9 cellular contexts compared by ENCODE assay signal in genomic region chr1:85581802-85582686, GRCh38. TPM values are rescaled to one million over a fixed set of nuclear protein-coding genes. Genes with fewer than 3 reads are reported as not detected.
A peak's percentile ranks its signal among the peaks of the same experiment; 100 is the strongest.
DNase-seq lines count a peak whose midpoint lies in the region; ATAC-seq and TF ChIP-seq lines count a peak whose summit lies in the region.
"Had no signal": no experiment of that assay in that cellular context is flagged by ENCODE, and none has a peak within 500 bp of the region (broad histone marks: within the 10 kb centered on the region; RNA-seq: fewer than 3 reads in every experiment).

No MANE protein-coding gene starts in this region.

- TF ChIP-seq POLR2A in stomach (IDR thresholded peaks at IDR 0.05): no peak

- TF ChIP-seq EP300 in stomach (IDR thresholded peaks at IDR 0.05): no peak

- peaks cover 14% of the 10 kb centered on the region; the same call in 1 of the 2 replicates for H3K36me3 ChIP-seq in iPS DF 6.9 (ENCODE audit: control insufficient read depth, insufficient read depth, low read length)
- H3K36me3 ChIP-seq in stomach: peaks cover 3 to 15% (median 10%) of the 10 kb centered on the region in 4 donors
- H3K36me3 ChIP-seq: BLaER1 had no signal

- WGBS in iPS DF 6.9 (ENCODE audit: insufficient coverage, insufficient read length): no CpG with 5 or more reads among the region's 21 CpGs
- 48 to 62% (median 58%) methylated on average over 21 of the region's 21 CpGs for WGBS in stomach, 5 donors

- no peaks in the 10 kb centered on the region for H3K9me3 Mint-ChIP-seq in activated T-helper 17 cell treated with anti-CD3 and anti-CD28 coated beads, Interleukin-2, amount 50 U/mL, for 72 hours

- ATAC-seq in activated T-helper 17 cell treated with anti-CD3 and anti-CD28 coated beads, Interleukin-2, amount 50 U/mL, for 72 hours (replicated peaks): no peak
- ATAC-seq in HG02970 (IDR thresholded peaks at IDR 0.05; ENCODE audit: low FRiP score, unreplicated experiment): no peak

- H3K4me3 ChIP-seq in iPS DF 6.9 (ENCODE audit: low read length): peak overlapping the region; percentile 89
- H3K4me3 ChIP-seq in stomach: peak overlapping the region; percentile 56 to 88 (median 66)
- H3K4me3 ChIP-seq: BLaER1 had no signal

- H3K4me1 ChIP-seq in iPS DF 6.9 (ENCODE audit: control insufficient read depth, insufficient read depth, low read length) (peaks cover 6% of the 10 kb centered on the region; the same call in 1 of the 2 replicates), stomach (peaks cover 17 to 67% (median 29%) of the 10 kb centered on the region in 4 donors)
- H3K4me1 ChIP-seq: BLaER1 had no signal

- intact Hi-C loops in stomach (cut with DNase I; ENCODE audit: low total_unique reads): no loop called here

- H3K27ac ChIP-seq in iPS DF 6.9 (ENCODE audit: low read length): no peak overlapping the region
- H3K27ac ChIP-seq in stomach: peak overlapping the region in 4 of 5 donors; percentile 90 to 98 (median 96)
- H3K27ac ChIP-seq: BLaER1 had no signal

- peaks cover 5% of the 10 kb centered on the region for H3K36me3 Mint-ChIP-seq in activated T-helper 17 cell treated with anti-CD3 and anti-CD28 coated beads, Interleukin-2, amount 50 U/mL, for 72 hours (ENCODE audit: low read depth)

- peak in 4 of 7 experiments; percentile 9 to 31 (median 22) for TF ChIP-seq CTCF in stomach (IDR thresholded peaks at IDR 0.05)

- peaks cover 7% of the 10 kb centered on the region for H3K4me1 Mint-ChIP-seq in activated T-helper 17 cell treated with anti-CD3 and anti-CD28 coated beads, Interleukin-2, amount 50 U/mL, for 72 hours

- H3K27me3 Mint-ChIP-seq in activated T-helper 17 cell treated with anti-CD3 and anti-CD28 coated beads, Interleukin-2, amount 50 U/mL, for 72 hours: peaks cover 55% of the 10 kb centered on the region

- DNase-seq in DMS53 (lab: John Stamatoyannopoulos, UW) (peak; percentile 81), DMS53 treated with DMSO at 0.1 percent for 48 hours (lab: John Stamatoyannopoulos, UW; ENCODE audit: unreplicated experiment) (no peak), iPS DF 6.9 (ENCODE audit: low read depth, low spot score) (no peak), stomach (no peak), COLO829 (ENCODE audit: low spot score) (no peak), DMS79 treated with DMSO at 0.1 percent for 48 hours (lab: John Stamatoyannopoulos, UW) (no peak)

- peaks cover 5% of the 10 kb centered on the region; the same call in 1 of the 2 replicates for H3K27me3 ChIP-seq in iPS DF 6.9 (ENCODE audit: control insufficient read depth, insufficient read depth, low read length)
- peaks cover 0 to 41% (median 22%) of the 10 kb centered on the region in 3 donors for H3K27me3 ChIP-seq in stomach
- H3K27me3 ChIP-seq: BLaER1 had no signal

- no peak overlapping the region for H3K27ac Mint-ChIP-seq in activated T-helper 17 cell treated with anti-CD3 and anti-CD28 coated beads, Interleukin-2, amount 50 U/mL, for 72 hours

- peak overlapping the region; percentile 72 for H3K4me3 Mint-ChIP-seq in activated T-helper 17 cell treated with anti-CD3 and anti-CD28 coated beads, Interleukin-2, amount 50 U/mL, for 72 hours

- H3K9me3 ChIP-seq in iPS DF 6.9 (ENCODE audit: control insufficient read depth, insufficient read depth, low read length) (no peaks in the 10 kb centered on the region), stomach (no peaks in the 10 kb centered on the region)

RNA-seq across cellular contexts. Expression of gene CCN1, which starts 1.5 kb away (rescaled TPM):
- total RNA-seq in activated T-helper 17 cell treated with anti-CD3 and anti-CD28 coated beads, Interleukin-2, amount 50 U/mL, for 72 hours: not detected
- total RNA-seq in stomach: 100 to 1,000 TPM in 1 of 5 donors, 10 to 100 TPM in 4; 17.0 to 123 (median 70.1) TPM
- 10 to 100 TPM; 15.9 to 30.4 (median 22.7) TPM for polyA plus RNA-seq in stomach

Comparison
In these comparisons a context has a peak if more than half of its experiments do, and no peak if none do; other contexts are left out.
1. RNA of gene CCN1, which starts 1.5 kb away (total RNA-seq): 17.0 to 123 TPM in stomach; not detected in activated T-helper 17 cell treated with anti-CD3 and anti-CD28 coated beads, Interleukin-2, amount 50 U/mL, for 72 hours; every median in the first group is over 10 times any median in the second.